1 cellular context compared by ENCODE assay signal in the genomic region with DNA sequence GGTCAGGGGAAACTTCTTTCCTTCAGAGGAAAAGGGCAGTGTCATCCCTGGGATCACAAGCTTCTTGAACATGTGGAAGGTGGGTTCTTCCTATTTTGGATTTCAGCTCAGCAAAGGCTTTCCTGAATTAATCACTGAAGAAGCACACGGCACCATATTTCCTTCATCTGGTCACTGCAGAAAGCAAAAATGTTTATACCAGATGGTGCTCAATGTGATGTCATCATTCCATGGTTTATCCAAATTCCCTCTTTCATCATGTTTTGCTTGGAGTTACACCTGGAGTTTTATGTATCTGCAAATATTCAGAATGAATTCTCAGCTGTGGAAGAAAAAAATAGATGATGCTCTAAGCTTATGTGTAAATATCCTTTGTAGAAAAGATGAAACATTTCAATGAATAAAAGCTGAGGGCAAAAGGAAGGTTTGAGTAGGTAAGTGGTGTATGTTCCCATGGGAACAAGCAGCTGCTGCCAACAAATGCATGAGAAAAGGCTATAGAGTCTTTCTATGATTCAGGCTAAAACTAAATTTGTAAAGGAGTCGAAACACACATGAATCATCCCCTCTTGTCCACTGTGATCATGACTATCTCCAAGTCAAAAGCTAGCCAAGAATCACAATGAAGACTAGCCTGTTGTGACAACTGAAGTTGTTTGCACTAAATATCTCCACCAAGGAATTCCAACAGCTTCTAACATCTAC.
TF ChIP-seq lines count a peak whose summit lies in the region.

No MANE protein-coding gene starts in this region.

TF ChIP-seq in IMR-90, 13 proteins besides CTCF, POLR2A, EP300 and RAD21 (continued from another document):
- TF ChIP-seq, protein P1, sequence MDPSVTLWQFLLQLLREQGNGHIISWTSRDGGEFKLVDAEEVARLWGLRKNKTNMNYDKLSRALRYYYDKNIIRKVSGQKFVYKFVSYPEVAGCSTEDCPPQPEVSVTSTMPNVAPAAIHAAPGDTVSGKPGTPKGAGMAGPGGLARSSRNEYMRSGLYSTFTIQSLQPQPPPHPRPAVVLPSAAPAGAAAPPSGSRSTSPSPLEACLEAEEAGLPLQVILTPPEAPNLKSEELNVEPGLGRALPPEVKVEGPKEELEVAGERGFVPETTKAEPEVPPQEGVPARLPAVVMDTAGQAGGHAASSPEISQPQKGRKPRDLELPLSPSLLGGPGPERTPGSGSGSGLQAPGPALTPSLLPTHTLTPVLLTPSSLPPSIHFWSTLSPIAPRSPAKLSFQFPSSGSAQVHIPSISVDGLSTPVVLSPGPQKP (IDR thresholded peaks at IDR 0.05; ENCODE audit: borderline replicate concordance, low read depth, low read length), result no peak
- TF ChIP-seq USF2 (IDR thresholded peaks at IDR 0.05; ENCODE audit: low read depth, low read length), result no peak
- no peak for TF ChIP-seq RFX5 (IDR thresholded peaks at IDR 0.05; ENCODE audit: low read depth, low read length)
- no peak for TF ChIP-seq SMC3 (IDR thresholded peaks at IDR 0.05; ENCODE audit: low read depth, low read length)
- no peak for TF ChIP-seq NFE2L2 (IDR thresholded peaks at IDR 0.05; ENCODE audit: low read depth, low read length)
- 0 out of 2 replicates have a peak, but pooled peaks have one; percentile 65 for TF ChIP-seq CHD1 (IDR thresholded peaks at IDR 0.05; ENCODE audit: low read depth, low read length)
- no peak for TF ChIP-seq MAFK (IDR thresholded peaks at IDR 0.05; ENCODE audit: low read depth, low read length)
- TF ChIP-seq MAZ (IDR thresholded peaks at IDR 0.05; ENCODE audit: borderline replicate concordance, low read depth, low read length), result no peak
